Comparison of ENCODE assay signal across 31 cellular contexts in genomic region chr9:112894699-112895098, GRCh38. TPM values are rescaled to one million over a fixed set of nuclear protein-coding genes. Genes with fewer than 3 reads are reported as not detected.
DNase-seq lines count a peak whose midpoint lies in the region; ATAC-seq and TF ChIP-seq lines count a peak whose summit lies in the region.
"Had no signal": no experiment of that assay in that cellular context is flagged by ENCODE, and none has a peak within 500 bp of the region (broad histone marks: within the 10 kb centered on the region; RNA-seq: fewer than 3 reads in every experiment).

No MANE protein-coding gene starts in this region.

- peak overlapping the region in 8 of 11 experiments; percentile 31 to 81 (median 78); a peak in 13 of 22 replicates for H3K9ac ChIP-seq in BLaER1 treated with 17β-estradiol and CSF1 and Interleukin-3, amounts not matched to agents 10 nM and 100 nM
- H3K9ac ChIP-seq in mesenchymal stem cell (ENCODE audit: low read length): no peak overlapping the region
- H3K9ac ChIP-seq: parathyroid adenoma had no signal

- H3K36me3 ChIP-seq in BLaER1 treated with 17β-estradiol and CSF1 and Interleukin-3, amounts not matched to agents 10 nM and 100 nM: peaks cover 0 to 12% (median 0%) of the 10 kb centered on the region in 11 experiments; a peak in 6 of 22 replicates
- no peaks in the 10 kb centered on the region for H3K36me3 ChIP-seq in mesenchymal stem cell (ENCODE audit: control insufficient read depth in 1 of 2, insufficient read depth in 2 of 2, low read depth in 1 of 2, low read length in 2 of 2)
- H3K36me3 ChIP-seq: brain microvascular endothelial cell, gastroesophageal sphincter had no signal

- H4K91ac ChIP-seq in mesenchymal stem cell (ENCODE audit: low read length): no peak overlapping the region

- no peak overlapping the region for H2BK15ac ChIP-seq in mesenchymal stem cell (ENCODE audit: low read depth, poor library complexity, severe bottlenecking)

- H3K4me3 ChIP-seq in BLaER1 treated with 17β-estradiol and CSF1 and Interleukin-3, amounts not matched to agents 10 nM and 100 nM: 0 out of 20 replicates have a peak overlapping the region, but pooled peaks of 1 of the 10 experiments have one; percentile 1
- no peak overlapping the region for H3K4me3 ChIP-seq in NB4 (ENCODE audit: low read depth, low read length)
- H3K4me3 ChIP-seq in mesenchymal stem cell (ENCODE audit: insufficient read depth in 1 of 2, low read depth in 1 of 2, low read length in 2 of 2): no peak overlapping the region
- H3K4me3 ChIP-seq: dorsolateral prefrontal cortex, gastroesophageal sphincter, GM12878, testis had no signal

- DNase-seq in NB4 (ENCODE audit: low read depth) (peak; percentile 86), SKM-1 treated with dmso at 0.1 percent for 144 hours (lab: John Stamatoyannopoulos, UW; ENCODE audit: unreplicated experiment) (peak; percentile 79), mesenchymal stem cell (peak; percentile 22), substantia nigra (lab: John Stamatoyannopoulos, UW) (no peak)
- DNase-seq in stimulated activated CD8-positive, alpha-beta memory T cell treated with anti-CD3 and anti-CD28 coated beads, Interleukin-4, amount 100 ng/mL, for 48 hours: no peak
- no peak for DNase-seq in effector CD4-positive, alpha-beta T cell
- DNase-seq: activated CD4-positive, alpha-beta memory T cell treated with anti-CD3 and anti-CD28 coated beads for 36 hours; activated CD4-positive, CD25-positive, alpha-beta regulatory T cell treated with anti-CD3 and anti-CD28 coated beads, Interleukin-2, amount 50 U/mL, for 72 hours; activated CD8-positive, alpha-beta memory T cell treated with anti-CD3 and anti-CD28 coated beads, Interleukin-2, amount 50 U/mL, for 4 hours; activated naive CD4-positive, alpha-beta T cell treated with anti-CD3 and anti-CD28 coated beads, Interleukin-2, amount 10 ng/mL, durations not matched to agents 7 days and 5 days; amniotic stem cell; cerebellar nuclear complex; dorsolateral prefrontal cortex; EL; hypothalamus; Karpas-422; left colon; NCI-H1092; NCI-H1694 treated with DMSO at 0.1 percent for 48 hours; NCI-H446; NCI-H748 treated with DMSO at 0.1 percent for 48 hours; stimulated activated CD4-positive, alpha-beta T cell treated with anti-CD3 and anti-CD28 coated beads, Interleukin-1b, Interleukin-23, amount 100 ng/mL, for 48 hours; stimulated activated naive CD8-positive, alpha-beta T cell treated with anti-CD3 and anti-CD28 coated beads, Interleukin-15, Interleukin-2, amounts not matched to agents 100 U/mL and 50 U/mL, for 24 hours; testis had no signal

- H3K14ac ChIP-seq in mesenchymal stem cell (ENCODE audit: low read length in 2 of 2): no peak overlapping the region

- no peak overlapping the region for H3K4ac ChIP-seq in mesenchymal stem cell (ENCODE audit: low read depth in 1 of 2, low read length in 2 of 2)

- no peak overlapping the region for H4K8ac ChIP-seq in mesenchymal stem cell (ENCODE audit: low read length)

- no peak overlapping the region for H2AK5ac ChIP-seq in mesenchymal stem cell (ENCODE audit: low read length, severe bottlenecking)

- H3K4me1 ChIP-seq in BLaER1 treated with 17β-estradiol and CSF1 and Interleukin-3, amounts not matched to agents 10 nM and 100 nM: peaks cover 0 to 86% (median 64%) of the 10 kb centered on the region in 10 experiments; a peak in 18 of 20 replicates
- peaks cover 10% of the 10 kb centered on the region for H3K4me1 ChIP-seq in mesenchymal stem cell (ENCODE audit: control insufficient read depth, insufficient read depth, low read depth, low read length)
- H3K4me1 ChIP-seq: parathyroid adenoma had no signal

- H3K9me3 ChIP-seq in BLaER1 treated with 17β-estradiol and CSF1 and Interleukin-3, amounts not matched to agents 10 nM and 100 nM (replicated peaks in 1 of 11): peaks cover 0 to 23% (median 17%) of the 10 kb centered on the region in 11 experiments; a peak in 20 of 22 replicates
- H3K9me3 ChIP-seq in mesenchymal stem cell (ENCODE audit: control insufficient read depth, low read length): no peaks in the 10 kb centered on the region
- H3K9me3 ChIP-seq: gastroesophageal sphincter, testis had no signal

- 100% methylated on average over 1 of the region's 1 CpG for WGBS in mesenchymal stem cell

- no peak overlapping the region for H2AFZ ChIP-seq in mesenchymal stem cell (ENCODE audit: low read depth, low read length)
- H2AFZ ChIP-seq: parathyroid adenoma had no signal

- H3K4me2 ChIP-seq in BLaER1 treated with 17β-estradiol and CSF1 and Interleukin-3, amounts not matched to agents 10 nM and 100 nM: peak overlapping the region in 9 of 11 experiments; percentile 20 to 89 (median 81); a peak in 17 of 22 replicates
- H3K4me2 ChIP-seq in mesenchymal stem cell (ENCODE audit: low read length, poor library complexity, severe bottlenecking): no peak overlapping the region

- H2BK12ac ChIP-seq in mesenchymal stem cell (ENCODE audit: low read length in 2 of 2): no peak overlapping the region

- no peaks in the 10 kb centered on the region for H3K27me3 ChIP-seq in BLaER1 treated with 17β-estradiol and CSF1 and Interleukin-3, amounts not matched to agents 10 nM and 100 nM
- peaks cover 15 to 34% of the 10 kb centered on the region in 2 experiments for H3K27me3 ChIP-seq in mesenchymal stem cell (ENCODE audit: control insufficient read depth in 1 of 2, insufficient read depth in 1 of 2, low read length in 2 of 2)
- H3K27me3 ChIP-seq: testis had no signal

- H2BK120ac ChIP-seq in mesenchymal stem cell (ENCODE audit: low read depth, low read length): no peak overlapping the region

- H4K20me1 ChIP-seq in BLaER1 treated with 17β-estradiol and CSF1 and Interleukin-3, amounts not matched to agents 10 nM and 100 nM: no peaks in the 10 kb centered on the region

- H3K23ac ChIP-seq in mesenchymal stem cell (ENCODE audit: low read length in 2 of 2): no peak overlapping the region

- H3K18ac ChIP-seq in mesenchymal stem cell (ENCODE audit: low read depth in 1 of 2, low read length in 2 of 2): no peak overlapping the region

- H3K79me1 ChIP-seq in mesenchymal stem cell (replicated peaks; ENCODE audit: low read length, poor library complexity, severe bottlenecking): no peaks in the 10 kb centered on the region

- no peak overlapping the region for H2BK5ac ChIP-seq in mesenchymal stem cell (ENCODE audit: low read depth, low read length, poor library complexity, severe bottlenecking)

- no peak for TF ChIP-seq POLR2A in NB4 (IDR thresholded peaks at IDR 0.05; ENCODE audit: extremely low read depth, insufficient read length)

- no peak for TF ChIP-seq CTCF in NB4 (IDR thresholded peaks at IDR 0.05; ENCODE audit: low read depth, low read length)

- ATAC-seq in GM19395 (IDR thresholded peaks at IDR 0.05; ENCODE audit: unreplicated experiment): no peak
- ATAC-seq: gastroesophageal sphincter; GM12878; left colon; stimulated activated naive CD8-positive, alpha-beta T cell treated with anti-CD3 and anti-CD28 coated beads, Interleukin-15, Interleukin-2, amounts not matched to agents 100 U/mL and 50 U/mL, for 24 hours had no signal

- H3K27ac ChIP-seq in BLaER1 treated with 17β-estradiol and CSF1 and Interleukin-3, amounts not matched to agents 10 nM and 100 nM: peak overlapping the region in 10 of 11 experiments; percentile 42 to 99 (median 89); a peak in 18 of 22 replicates
- H3K27ac ChIP-seq in mesenchymal stem cell (ENCODE audit: low read length, poor library complexity, severe bottlenecking) (no peak overlapping the region), substantia nigra (ENCODE audit: low read depth, low read length, poor library complexity, severe bottlenecking) (no peak overlapping the region)
- H3K27ac ChIP-seq: brain microvascular endothelial cell, dorsolateral prefrontal cortex, gastroesophageal sphincter, parathyroid adenoma, RWPE1, testis had no signal

RNA-seq across cellular contexts. Expression of gene SLC46A2, which starts 4.0 kb away (rescaled TPM):
- not detected for polyA plus RNA-seq in mesenchymal stem cell (2013, experiment 1 of 2)
- polyA plus RNA-seq in mesenchymal stem cell (2013, experiment 2 of 2): not detected
- polyA plus RNA-seq: GM12878 had no signal

Comparison
In these comparisons a context has a peak if more than half of its experiments do, and no peak if none do; other contexts are left out.
1. H3K27ac ChIP-seq: peak in BLaER1 treated with 17β-estradiol and CSF1 and Interleukin-3, amounts not matched to agents 10 nM and 100 nM (10 of 11); none in mesenchymal stem cell (single experiment) and substantia nigra (single experiment).
2. DNase-seq: peak in NB4 (single experiment), SKM-1 treated with dmso at 0.1 percent for 144 hours (single experiment) and mesenchymal stem cell (single experiment); none in stimulated activated CD8-positive, alpha-beta memory T cell treated with anti-CD3 and anti-CD28 coated beads, Interleukin-4, amount 100 ng/mL, for 48 hours (single experiment), effector CD4-positive, alpha-beta T cell (single experiment) and substantia nigra (0 of 49).